In genomic region chr6:8434727-8435092, GRCh38 we compare ENCODE assay signal across 8 cellular contexts. TPM values are rescaled to one million over a fixed set of nuclear protein-coding genes. Genes with fewer than 3 reads are reported as not detected.
DNase-seq lines count a peak whose midpoint lies in the region; ATAC-seq, FAIRE-seq and TF ChIP-seq lines count a peak whose summit lies in the region.

No MANE protein-coding gene starts in this region.

- peaks cover 34% of the 10 kb centered on the region for H3K4me1 Mint-ChIP-seq in stimulated activated effector memory CD8-positive, alpha-beta T cell treated with anti-CD3 and anti-CD28 coated beads, Interleukin-12 subunit alpha, Interleukin-12 subunit beta, amount 100 ng/mL, for 72 hours

- H3K4me3 ChIP-seq in WERI-Rb-1 (ENCODE audit: low read depth, low read length) (peak overlapping the region; percentile 90), right atrium auricular region (peak overlapping the region; percentile 87 to 90)

- H3K36me3 ChIP-seq in WERI-Rb-1 (no peaks in the 10 kb centered on the region; the same call in 1 of the 2 replicates), right atrium auricular region (no peaks in the 10 kb centered on the region)

- DNase-seq in NCI-H2029 treated with DMSO at 0.1 percent for 48 hours (lab: John Stamatoyannopoulos, UW) (peak; percentile 37), NCI-H2029 (lab: John Stamatoyannopoulos, UW) (no peak), WERI-Rb-1 (no peak), right atrium auricular region (ENCODE audit: low spot score) (no peak), SK-N-DZ (ENCODE audit: low spot score) (no peak), urothelium cell line (ENCODE audit: low spot score) (no peak)
- no peak for DNase-seq in stimulated activated effector memory CD8-positive, alpha-beta T cell treated with anti-CD3 and anti-CD28 coated beads, Interleukin-12 subunit alpha, Interleukin-12 subunit beta, amount 100 ng/mL, for 72 hours (ENCODE audit: low spot score in 2 of 2)

- FAIRE-seq in urothelium cell line (lab: Jason Lieb, UNC), result no peak

- H3K27ac Mint-ChIP-seq in stimulated activated effector memory CD8-positive, alpha-beta T cell treated with anti-CD3 and anti-CD28 coated beads, Interleukin-12 subunit alpha, Interleukin-12 subunit beta, amount 100 ng/mL, for 72 hours, result peak overlapping the region; percentile 99

- ATAC-seq in HG02885 (IDR thresholded peaks at IDR 0.05; ENCODE audit: poor library complexity, unreplicated experiment), result peak; percentile 24
- ATAC-seq in stimulated activated effector memory CD8-positive, alpha-beta T cell treated with anti-CD3 and anti-CD28 coated beads, Interleukin-12 subunit alpha, Interleukin-12 subunit beta, amount 100 ng/mL, for 72 hours, result peak; percentile 3

- no peak for TF ChIP-seq CTCF in WERI-Rb-1 (IDR thresholded peaks at IDR 0.05; ENCODE audit: low read depth, low read length)
- no peak for TF ChIP-seq CTCF in right atrium auricular region (IDR thresholded peaks at IDR 0.05)

- peak overlapping the region; percentile 86 for H3K27ac ChIP-seq in WERI-Rb-1
- H3K27ac ChIP-seq in right atrium auricular region, result peak overlapping the region; percentile 82 to 93

- H3K9me3 ChIP-seq in WERI-Rb-1 (ENCODE audit: severe bottlenecking) (no peaks in the 10 kb centered on the region), right atrium auricular region (no peaks in the 10 kb centered on the region)

- H3K4me3 Mint-ChIP-seq in stimulated activated effector memory CD8-positive, alpha-beta T cell treated with anti-CD3 and anti-CD28 coated beads, Interleukin-12 subunit alpha, Interleukin-12 subunit beta, amount 100 ng/mL, for 72 hours, result peak overlapping the region; percentile 91

- peaks cover 0 to 24% of the 10 kb centered on the region in 2 donors for H3K4me1 ChIP-seq in right atrium auricular region

- H3K27me3 ChIP-seq in WERI-Rb-1 (ENCODE audit: insufficient read depth, low read depth, severe bottlenecking) (no peaks in the 10 kb centered on the region), right atrium auricular region (no peaks in the 10 kb centered on the region)

- peaks cover 2% of the 10 kb centered on the region for H3K9me3 Mint-ChIP-seq in stimulated activated effector memory CD8-positive, alpha-beta T cell treated with anti-CD3 and anti-CD28 coated beads, Interleukin-12 subunit alpha, Interleukin-12 subunit beta, amount 100 ng/mL, for 72 hours

- peaks cover 24% of the 10 kb centered on the region for H3K36me3 Mint-ChIP-seq in stimulated activated effector memory CD8-positive, alpha-beta T cell treated with anti-CD3 and anti-CD28 coated beads, Interleukin-12 subunit alpha, Interleukin-12 subunit beta, amount 100 ng/mL, for 72 hours

RNA-seq across cellular contexts. Expression of gene SLC35B3, which starts 0.6 kb away (rescaled TPM):
- total RNA-seq in right atrium auricular region, result 1 to 10 TPM; 5.6 to 6.0 TPM
- 6.6 and 7.6 TPM in 2 replicates for polyA plus RNA-seq in SK-N-DZ (2014; cell fraction: cytosol; rRNA removed)
- polyA plus RNA-seq in SK-N-DZ (2014; cell fraction: nucleus; rRNA removed), result 9.0 and 14.4 TPM in 2 replicates
